21 cellular contexts compared by ENCODE assay signal in genomic region chr9:98518556-98518955, GRCh38.
DNase-seq lines count a peak whose midpoint lies in the region; ATAC-seq, FAIRE-seq and TF ChIP-seq lines count a peak whose summit lies in the region.
"Had no signal": no experiment of that assay in that cellular context is flagged by ENCODE, and none has a peak within 500 bp of the region (broad histone marks: within the 10 kb centered on the region; RNA-seq: fewer than 3 reads in every experiment).

No MANE protein-coding gene starts in this region.

- H2BK15ac ChIP-seq in H1 (ENCODE audit: low read length) (no peak overlapping the region), neuronal stem cell (ENCODE audit: low read length) (no peak overlapping the region)

- WGBS in H1 (ENCODE audit: extremely low coverage in 1 of 2, insufficient coverage in 1 of 2, insufficient read length in 1 of 2, insufficient replicate concordance in 2 of 2, low coverage in 1 of 2, low lambda C conversion rate in 2 of 2, missing lambda C conversion rate in 1 of 2), 2 experiments: 90% methylated on average over 6 of the region's 6 CpGs; no CpG with 5 or more reads in 1 of the 2 experiments
- no CpG with 5 or more reads among the region's 6 CpGs for WGBS in neuronal stem cell (ENCODE audit: extremely low coverage in 2 of 2, insufficient read length in 2 of 2, insufficient replicate concordance in 1 of 2), 2 donors
- WGBS in pancreas, 2 donors: 83 to 85% methylated on average over 6 of the region's 6 CpGs

- no peak overlapping the region for H3K14ac ChIP-seq in H1 (ENCODE audit: insufficient read length)
- peak overlapping the region; percentile 43 for H3K14ac ChIP-seq in neuronal stem cell (ENCODE audit: low read length)

- H4K5ac ChIP-seq in H1 (ENCODE audit: insufficient read length, low read depth, low read length): no peak overlapping the region

- FAIRE-seq in H1 (lab: Jason Lieb, UNC) (no peak), pancreas (lab: Jason Lieb, UNC) (no peak)
- FAIRE-seq: A204.1, D721Med, GM19239 had no signal

- no peaks in the 10 kb centered on the region for H3K23me2 ChIP-seq in H1 (ENCODE audit: low read depth, low read length)

- peaks cover 34 to 38% of the 10 kb centered on the region in 2 donors for H3K27me3 Mint-ChIP-seq in natural killer cell treated with Interleukin-12 subunit alpha and Interleukin-12 subunit beta and Interleukin-15 and Interleukin-18, amount 100 ng/mL, for 72 hours
- peaks cover 27 to 31% of the 10 kb centered on the region in 2 donors for H3K27me3 Mint-ChIP-seq in natural killer cell (ENCODE audit: low read depth in 2 of 2)

- H3K9me3 ChIP-seq in H1 (ENCODE audit: insufficient read depth in 2 of 2, low read depth in 1 of 2, low read length in 1 of 2) (no peaks in the 10 kb centered on the region), neuronal stem cell (replicated peaks in 1 of 2; ENCODE audit: control insufficient read depth in 2 of 2, insufficient read depth in 1 of 2, low read depth in 1 of 2, low read length in 2 of 2) (no peaks in the 10 kb centered on the region), pancreas (no peaks in the 10 kb centered on the region)
- H3K9me3 ChIP-seq: BLaER1, SJCRH30 had no signal

- no peak for TF ChIP-seq RAD21 in H1 (IDR thresholded peaks at IDR 0.05 in 1 of 2, conservative IDR thresholded peaks at IDR 0.05 in 1 of 2; ENCODE audit: low read depth in 2 of 2, low read length in 2 of 2)

- TF ChIP-seq CTCF in natural killer cell (IDR thresholded peaks at IDR 0.05) (no peak), H1 (IDR thresholded peaks at IDR 0.05; ENCODE audit: control extremely low read depth in 1 of 3, insufficient read depth in 1 of 3, low read depth in 1 of 3, low read length in 3 of 3) (no peak), pancreas (IDR thresholded peaks at IDR 0.05) (no peak)

- H4K91ac ChIP-seq in H1 (replicated peaks; ENCODE audit: insufficient read length, low read length) (no peak overlapping the region), neuronal stem cell (ENCODE audit: low read depth, low read length, poor library complexity) (no peak overlapping the region)

- no peak overlapping the region for H2BK20ac ChIP-seq in H1 (ENCODE audit: low read length)

- no peak overlapping the region for H2BK12ac ChIP-seq in H1 (ENCODE audit: low read depth, low read length)
- H2BK12ac ChIP-seq in neuronal stem cell (ENCODE audit: low read length): no peak overlapping the region

- intact Hi-C loops in natural killer cell (cut with micrococcal nuclease) (no loop called here), pancreas (cut with DNase I) (no loop called here)

- H2AK5ac ChIP-seq in H1 (ENCODE audit: low read depth, low read length): no peak overlapping the region
- no peak overlapping the region for H2AK5ac ChIP-seq in neuronal stem cell (ENCODE audit: low read depth, low read length)

- H3K18ac ChIP-seq in H1 (ENCODE audit: extremely low read depth, low read length) (no peak overlapping the region), neuronal stem cell (ENCODE audit: low read length) (peak overlapping the region; percentile 19)

- H2BK5ac ChIP-seq in H1 (ENCODE audit: low read depth, low read length) (no peak overlapping the region), neuronal stem cell (ENCODE audit: low read length) (no peak overlapping the region)

- TF ChIP-seq POLR2A in H1 (IDR thresholded peaks at IDR 0.05; ENCODE audit: control extremely low read depth in 1 of 2, low read depth in 2 of 2, low read length in 2 of 2): no peak

- H3K79me2 ChIP-seq in H1 (ENCODE audit: control insufficient read depth in 1 of 2, insufficient read depth in 2 of 2, low read length in 2 of 2): no peaks in the 10 kb centered on the region

- no peaks in the 10 kb centered on the region for H3K36me3 Mint-ChIP-seq in natural killer cell treated with Interleukin-12 subunit alpha and Interleukin-12 subunit beta and Interleukin-15 and Interleukin-18, amount 100 ng/mL, for 72 hours
- no peaks in the 10 kb centered on the region for H3K36me3 Mint-ChIP-seq in natural killer cell
- H3K36me3 Mint-ChIP-seq: CD4-positive, CD25-positive, alpha-beta regulatory T cell; IgD-negative memory B cell had no signal

- H3K27ac ChIP-seq in H1 (ENCODE audit: low read depth, low read length) (no peak overlapping the region), neuronal stem cell (replicated peaks; ENCODE audit: low read length) (no peak overlapping the region), pancreas (no peak overlapping the region)
- H3K27ac ChIP-seq: BLaER1, KMS-11, SJCRH30 had no signal

- H3K4ac ChIP-seq in H1 (replicated peaks; ENCODE audit: insufficient read length, low read depth, low read length) (no peak overlapping the region), neuronal stem cell (ENCODE audit: low read length) (no peak overlapping the region)

- H4K8ac ChIP-seq in H1 (ENCODE audit: extremely low read depth, insufficient read depth, low read length): peak overlapping the region; percentile 84; the same call in 1 of the 2 replicates
- no peak overlapping the region for H4K8ac ChIP-seq in neuronal stem cell (ENCODE audit: low read depth, low read length)

- no peaks in the 10 kb centered on the region for H3K79me1 ChIP-seq in H1 (ENCODE audit: low read depth, low read length)
- no peaks in the 10 kb centered on the region for H3K79me1 ChIP-seq in neuronal stem cell (ENCODE audit: low read depth, low read length)

- no peak for DNase-seq in natural killer cell treated with Interleukin-12 subunit alpha and Interleukin-12 subunit beta and Interleukin-15 and Interleukin-18, amount 100 ng/mL, for 72 hours (ENCODE audit: low spot score)
- DNase-seq in natural killer cell: no peak
- no peak for DNase-seq in H1 (ENCODE audit: low read depth in 1 of 2, low spot score in 2 of 2)
- no peak for DNase-seq in neuronal stem cell (ENCODE audit: low spot score)
- DNase-seq in pancreas: no peak
- DNase-seq in hepatic stellate cell (ENCODE audit: low spot score): no peak
- DNase-seq: CD4-positive, CD25-positive, alpha-beta regulatory T cell; HCEC 1CT; MM.1S; NCI-H2029; NK-92 treated with Interleukin-12 subunit alpha and Interleukin-12 subunit beta, amount 100 ng/mL, for 24 hours; PC-3; SJCRH30 had no signal

- H3K27ac Mint-ChIP-seq in natural killer cell treated with Interleukin-12 subunit alpha and Interleukin-12 subunit beta and Interleukin-15 and Interleukin-18, amount 100 ng/mL, for 72 hours: no peak overlapping the region
- no peak overlapping the region for H3K27ac Mint-ChIP-seq in natural killer cell
- H3K27ac Mint-ChIP-seq: CD4-positive, CD25-positive, alpha-beta regulatory T cell; IgD-negative memory B cell had no signal

- no peaks in the 10 kb centered on the region for H3K4me1 Mint-ChIP-seq in natural killer cell treated with Interleukin-12 subunit alpha and Interleukin-12 subunit beta and Interleukin-15 and Interleukin-18, amount 100 ng/mL, for 72 hours (ENCODE audit: low read depth in 2 of 2)
- no peaks in the 10 kb centered on the region for H3K4me1 Mint-ChIP-seq in natural killer cell
- H3K4me1 Mint-ChIP-seq: CD4-positive, CD25-positive, alpha-beta regulatory T cell; IgD-negative memory B cell had no signal

- peaks cover 0 to 2% of the 10 kb centered on the region in 2 experiments for H4K20me1 ChIP-seq in H1 (replicated peaks in 1 of 2; ENCODE audit: control insufficient read depth in 1 of 2, insufficient read depth in 2 of 2, low read length in 2 of 2)
- H4K20me1 ChIP-seq: BLaER1 had no signal

- no peaks in the 10 kb centered on the region for H3K9me3 Mint-ChIP-seq in natural killer cell treated with Interleukin-12 subunit alpha and Interleukin-12 subunit beta and Interleukin-15 and Interleukin-18, amount 100 ng/mL, for 72 hours
- no peaks in the 10 kb centered on the region for H3K9me3 Mint-ChIP-seq in natural killer cell

- H3K56ac ChIP-seq in H1 (replicated peaks; ENCODE audit: insufficient read length, low read depth, low read length): no peak overlapping the region

- H3K27me3 ChIP-seq in H1 (replicated peaks in 1 of 4; ENCODE audit: control insufficient read depth in 3 of 4, extremely low read depth in 1 of 4, insufficient read depth in 3 of 4, low read length in 3 of 4) (no peaks in the 10 kb centered on the region), neuronal stem cell (ENCODE audit: control insufficient read depth in 3 of 3, insufficient read depth in 3 of 3, low read depth in 1 of 3, low read length in 3 of 3) (no peaks in the 10 kb centered on the region), pancreas (no peaks in the 10 kb centered on the region)
- H3K27me3 ChIP-seq: BLaER1, SJCRH30 had no signal

- TF ChIP-seq EP300 in H1 (IDR thresholded peaks at IDR 0.05; ENCODE audit: borderline replicate concordance in 1 of 2, low read depth in 2 of 2, low read length in 2 of 2): no peak

- H2AFZ ChIP-seq in H1 (ENCODE audit: low read length) (no peak overlapping the region), neuronal stem cell (ENCODE audit: low read length) (no peak overlapping the region)

- H3K9ac ChIP-seq in H1 (replicated peaks in 1 of 4; ENCODE audit: extremely low read depth in 1 of 4, low read depth in 3 of 4, low read length in 3 of 4) (no peak overlapping the region), neuronal stem cell (ENCODE audit: low read depth, low read length, poor library complexity) (no peak overlapping the region)
- H3K9ac ChIP-seq: BLaER1, KMS-11 had no signal

- POLR2A ChIA-PET in H1 (lab: Charles Lee; ENCODE audit: partially characterized antibody): no interaction called here

- no peak overlapping the region for H3K4me2 ChIP-seq in H1 (ENCODE audit: insufficient read depth in 1 of 2, low read depth in 2 of 2, low read length in 2 of 2)
- H3K4me2 ChIP-seq in neuronal stem cell (ENCODE audit: insufficient read depth, low read length, poor library complexity, severe bottlenecking): no peak overlapping the region
- H3K4me2 ChIP-seq: BLaER1, KMS-11 had no signal

- CTCF ChIA-PET in H1 (lab: Charles Lee; ENCODE audit: partially characterized antibody): no interaction called here

- ATAC-seq in natural killer cell treated with Interleukin-12 subunit alpha and Interleukin-12 subunit beta and Interleukin-15 and Interleukin-18, amount 100 ng/mL, for 72 hours: peak; percentile 29 to 57
- ATAC-seq in natural killer cell: no peak
- ATAC-seq in pancreas: no peak
- ATAC-seq in GM19351 (IDR thresholded peaks at IDR 0.05; ENCODE audit: unreplicated experiment): no peak
- ATAC-seq: PC-3, Right ventricle myocardium inferior had no signal

- H3K36me3 ChIP-seq in H1 (ENCODE audit: control insufficient read depth in 2 of 4, insufficient read depth in 4 of 4, low read length in 3 of 4): no peaks in the 10 kb centered on the region
- no peaks in the 10 kb centered on the region for H3K36me3 ChIP-seq in neuronal stem cell (replicated peaks in 1 of 2; ENCODE audit: control insufficient read depth in 2 of 2, insufficient read depth in 2 of 2, low read length in 2 of 2)
- no peaks in the 10 kb centered on the region for H3K36me3 ChIP-seq in pancreas
- H3K36me3 ChIP-seq: BLaER1, SJCRH30 had no signal

- no peak overlapping the region for H3K23ac ChIP-seq in H1 (ENCODE audit: insufficient read length)
- peak overlapping the region; percentile 27 for H3K23ac ChIP-seq in neuronal stem cell (ENCODE audit: low read depth, low read length, poor library complexity)

- no peaks in the 10 kb centered on the region for H3K4me1 ChIP-seq in H1 (replicated peaks in 1 of 4; ENCODE audit: control insufficient read depth in 3 of 4, insufficient read depth in 4 of 4, low read length in 3 of 4)
- peaks cover 0 to 2% of the 10 kb centered on the region in 2 donors for H3K4me1 ChIP-seq in neuronal stem cell (ENCODE audit: control insufficient read depth in 2 of 2, insufficient read depth in 1 of 2, low read depth in 1 of 2, low read length in 2 of 2)
- no peaks in the 10 kb centered on the region for H3K4me1 ChIP-seq in pancreas
- H3K4me1 ChIP-seq: SJCRH30 had no signal

- no peak overlapping the region for H2BK120ac ChIP-seq in H1 (replicated peaks; ENCODE audit: low read depth, low read length)
- no peak overlapping the region for H2BK120ac ChIP-seq in neuronal stem cell (ENCODE audit: low read depth, low read length)

- H3K4me3 Mint-ChIP-seq in natural killer cell treated with Interleukin-12 subunit alpha and Interleukin-12 subunit beta and Interleukin-15 and Interleukin-18, amount 100 ng/mL, for 72 hours: no peak overlapping the region
- no peak overlapping the region for H3K4me3 Mint-ChIP-seq in natural killer cell
- H3K4me3 Mint-ChIP-seq: CD4-positive, CD25-positive, alpha-beta regulatory T cell; IgD-negative memory B cell had no signal

- no peak overlapping the region for H3K4me3 ChIP-seq in H1 (ENCODE audit: extremely low read depth in 1 of 4, insufficient read depth in 2 of 4, low read depth in 3 of 4, low read length in 4 of 4)
- no peak overlapping the region for H3K4me3 ChIP-seq in neuronal stem cell (ENCODE audit: low read length in 2 of 2)
- no peak overlapping the region for H3K4me3 ChIP-seq in pancreas
- H3K4me3 ChIP-seq: BLaER1, SJCRH30 had no signal

Comparison
In these comparisons a context has a peak if more than half of its experiments do, and no peak if none do; other contexts are left out.
1. ATAC-seq: peak in natural killer cell treated with Interleukin-12 subunit alpha and Interleukin-12 subunit beta and Interleukin-15 and Interleukin-18, amount 100 ng/mL, for 72 hours (2 of 2); none in natural killer cell (0 of 3), pancreas (0 of 4) and GM19351 (single experiment).